ENCODE assay signal across 9 cellular contexts in genomic region chr3:107988464-107989156, GRCh38.
DNase-seq lines count a peak whose midpoint lies in the region; ATAC-seq and TF ChIP-seq lines count a peak whose summit lies in the region.
"Had no signal": no experiment of that assay in that cellular context is flagged by ENCODE, and none has a peak within 500 bp of the region (broad histone marks: within the 10 kb centered on the region; RNA-seq: fewer than 3 reads in every experiment).

No MANE protein-coding gene starts in this region.

- H3K27me3 Mint-ChIP-seq in activated T-cell treated with anti-CD3 and anti-CD28 coated beads, Interleukin-2, amount 50 U/mL, for 24 hours = no peaks in the 10 kb centered on the region
- no peaks in the 10 kb centered on the region for H3K27me3 Mint-ChIP-seq in activated T-cell treated with anti-CD3 and anti-CD28 coated beads, Interleukin-2, amount 50 U/mL, for 72 hours (ENCODE audit: low read depth)
- H3K27me3 Mint-ChIP-seq in T-helper 1 cell treated with Interleukin-12 subunit alpha and Interleukin-12 subunit beta and Interleukin-4 antibody, amounts not matched to agents 30 μg/mL and 1 μg/mL, for 36 hours (ENCODE audit: low read depth) = no peaks in the 10 kb centered on the region
- peaks cover 3% of the 10 kb centered on the region for H3K27me3 Mint-ChIP-seq in endodermal cell (ENCODE audit: insufficient read depth)

- H3K36me3 ChIP-seq in heart right ventricle (no peaks in the 10 kb centered on the region), testis (ENCODE audit: low read depth, missing control alignments) (no peaks in the 10 kb centered on the region), endodermal cell (ENCODE audit: control insufficient read depth, insufficient read depth, low read length) (no peaks in the 10 kb centered on the region)

- ATAC-seq in activated T-cell treated with anti-CD3 and anti-CD28 coated beads, Interleukin-2, amount 50 U/mL, for 72 hours (replicated peaks in 1 of 2) = no peak
- ATAC-seq in heart right ventricle (peak in 5 of 8 donors; percentile 14 to 52 (median 39)), HG02610 (IDR thresholded peaks at IDR 0.05; ENCODE audit: unreplicated experiment) (no peak)

- H3K4me3 ChIP-seq in heart right ventricle = no peak overlapping the region
- no peak overlapping the region for H3K4me3 ChIP-seq in testis
- H3K4me3 ChIP-seq in endodermal cell (ENCODE audit: low read length) = no peak overlapping the region

- whole genome bisulfite sequencing in heart right ventricle, 2 donors = 56 to 70% methylated on average over 6 of the region's 6 CpGs
- 56 to 57% methylated on average over 6 of the region's 6 CpGs for WGBS in testis, 2 donors
- 84 to 100% methylated on average over 4 to 6 of the region's 6 CpGs for WGBS in endodermal cell (ENCODE audit: insufficient coverage in 1 of 2, insufficient read length in 1 of 2), 2 experiments

- no peaks in the 10 kb centered on the region for H3K9me3 Mint-ChIP-seq in activated T-cell treated with anti-CD3 and anti-CD28 coated beads, Interleukin-2, amount 50 U/mL, for 24 hours
- no peaks in the 10 kb centered on the region for H3K9me3 Mint-ChIP-seq in activated T-cell treated with anti-CD3 and anti-CD28 coated beads, Interleukin-2, amount 50 U/mL, for 72 hours
- H3K9me3 Mint-ChIP-seq in T-helper 1 cell treated with Interleukin-12 subunit alpha and Interleukin-12 subunit beta and Interleukin-4 antibody, amounts not matched to agents 30 μg/mL and 1 μg/mL, for 36 hours = no peaks in the 10 kb centered on the region
- no peaks in the 10 kb centered on the region for H3K9me3 Mint-ChIP-seq in endodermal cell

- intact Hi-C loops in heart right ventricle (cut with DNase I) (loop anchor here in 1 of 10 donors (10.0 kb wide), 1 partner anchor 236 kb away; the partner anchor contains the start of gene IFT57), testis (cut with DNase I; ENCODE audit: low total_unique reads) (no loop called here)

- H3K4me1 ChIP-seq in heart right ventricle = peaks cover 4 to 66% (median 30%) of the 10 kb centered on the region in 9 donors
- H3K4me1 ChIP-seq in testis = peaks cover 20% of the 10 kb centered on the region
- no peaks in the 10 kb centered on the region for H3K4me1 ChIP-seq in endodermal cell (ENCODE audit: control insufficient read depth, insufficient read depth, low read length)

- peak overlapping the region; percentile 8 for H3K27ac Mint-ChIP-seq in activated T-cell treated with anti-CD3 and anti-CD28 coated beads, Interleukin-2, amount 50 U/mL, for 24 hours
- H3K27ac Mint-ChIP-seq in activated T-cell treated with anti-CD3 and anti-CD28 coated beads, Interleukin-2, amount 50 U/mL, for 72 hours = no peak overlapping the region
- peak overlapping the region; percentile 29 for H3K27ac Mint-ChIP-seq in T-helper 1 cell treated with Interleukin-12 subunit alpha and Interleukin-12 subunit beta and Interleukin-4 antibody, amounts not matched to agents 30 μg/mL and 1 μg/mL, for 36 hours
- H3K27ac Mint-ChIP-seq in endodermal cell = no peak overlapping the region

- H3K27ac ChIP-seq in heart right ventricle (peak overlapping the region in 1 of 10 donors; percentile 71), testis (no peak overlapping the region), endodermal cell (ENCODE audit: low read depth, low read length) (no peak overlapping the region)

- no peak overlapping the region for H3K9ac ChIP-seq in endodermal cell (ENCODE audit: extremely low read depth, low read length, poor library complexity, severe bottlenecking)

- H3K9me3 ChIP-seq in heart right ventricle = no peaks in the 10 kb centered on the region
- no peaks in the 10 kb centered on the region for H3K9me3 ChIP-seq in testis
- no peaks in the 10 kb centered on the region for H3K9me3 ChIP-seq in endodermal cell (ENCODE audit: control insufficient read depth, low read length)

- H3K36me3 Mint-ChIP-seq in activated T-cell treated with anti-CD3 and anti-CD28 coated beads, Interleukin-2, amount 50 U/mL, for 24 hours (ENCODE audit: low read depth) = no peaks in the 10 kb centered on the region
- no peaks in the 10 kb centered on the region for H3K36me3 Mint-ChIP-seq in activated T-cell treated with anti-CD3 and anti-CD28 coated beads, Interleukin-2, amount 50 U/mL, for 72 hours (ENCODE audit: insufficient read depth in 2 of 2)
- H3K36me3 Mint-ChIP-seq in T-helper 1 cell treated with Interleukin-12 subunit alpha and Interleukin-12 subunit beta and Interleukin-4 antibody, amounts not matched to agents 30 μg/mL and 1 μg/mL, for 36 hours (ENCODE audit: low read depth) = no peaks in the 10 kb centered on the region
- H3K36me3 Mint-ChIP-seq in endodermal cell (ENCODE audit: low read depth) = no peaks in the 10 kb centered on the region

- H3K4me3 Mint-ChIP-seq in activated T-cell treated with anti-CD3 and anti-CD28 coated beads, Interleukin-2, amount 50 U/mL, for 24 hours = no peak overlapping the region
- peak overlapping the region in 1 of 2 donors; percentile 32 for H3K4me3 Mint-ChIP-seq in activated T-cell treated with anti-CD3 and anti-CD28 coated beads, Interleukin-2, amount 50 U/mL, for 72 hours
- no peak overlapping the region for H3K4me3 Mint-ChIP-seq in T-helper 1 cell treated with Interleukin-12 subunit alpha and Interleukin-12 subunit beta and Interleukin-4 antibody, amounts not matched to agents 30 μg/mL and 1 μg/mL, for 36 hours
- no peak overlapping the region for H3K4me3 Mint-ChIP-seq in endodermal cell

- no peak for TF ChIP-seq POLR2A in testis (IDR thresholded peaks at IDR 0.05)

- no peaks in the 10 kb centered on the region for H3K27me3 ChIP-seq in heart right ventricle
- H3K27me3 ChIP-seq in testis = no peaks in the 10 kb centered on the region
- H3K27me3 ChIP-seq in endodermal cell (ENCODE audit: control insufficient read depth, insufficient read depth, low read length, poor library complexity, severe bottlenecking) = no peaks in the 10 kb centered on the region

- peaks cover 36% of the 10 kb centered on the region for H3K4me1 Mint-ChIP-seq in activated T-cell treated with anti-CD3 and anti-CD28 coated beads, Interleukin-2, amount 50 U/mL, for 24 hours (ENCODE audit: low read depth)
- H3K4me1 Mint-ChIP-seq in activated T-cell treated with anti-CD3 and anti-CD28 coated beads, Interleukin-2, amount 50 U/mL, for 72 hours (ENCODE audit: low read depth) = peaks cover 10% of the 10 kb centered on the region
- peaks cover 14% of the 10 kb centered on the region for H3K4me1 Mint-ChIP-seq in T-helper 1 cell treated with Interleukin-12 subunit alpha and Interleukin-12 subunit beta and Interleukin-4 antibody, amounts not matched to agents 30 μg/mL and 1 μg/mL, for 36 hours (ENCODE audit: low read depth)
- H3K4me1 Mint-ChIP-seq in endodermal cell = no peaks in the 10 kb centered on the region

- TF ChIP-seq CTCF in heart right ventricle (IDR thresholded peaks at IDR 0.05) = no peak
- no peak for TF ChIP-seq CTCF in testis (IDR thresholded peaks at IDR 0.05)
- TF ChIP-seq CTCF in endodermal cell (conservative IDR thresholded peaks at IDR 0.05) = no peak

- no peak for DNase-seq in activated T-cell treated with anti-CD3 and anti-CD28 coated beads, Interleukin-2, amount 50 U/mL, for 24 hours
- DNase-seq in activated T-cell treated with anti-CD3 and anti-CD28 coated beads, Interleukin-2, amount 50 U/mL, for 72 hours = no peak
- DNase-seq in heart right ventricle = peak; percentile 32 to 59
- peak; percentile 42 for DNase-seq in testis
- no peak for DNase-seq in endodermal cell
- DNase-seq in C1 segment of cervical spinal cord (lab: John Stamatoyannopoulos, UW) = no peak
- DNase-seq: DND-41 had no signal

Comparison
In these comparisons a context has a peak if more than half of its experiments do, and no peak if none do; other contexts are left out.
1. H3K27ac Mint-ChIP-seq: peak in activated T-cell treated with anti-CD3 and anti-CD28 coated beads, Interleukin-2, amount 50 U/mL, for 24 hours (single experiment) and T-helper 1 cell treated with Interleukin-12 subunit alpha and Interleukin-12 subunit beta and Interleukin-4 antibody, amounts not matched to agents 30 μg/mL and 1 μg/mL, for 36 hours (single experiment); none in activated T-cell treated with anti-CD3 and anti-CD28 coated beads, Interleukin-2, amount 50 U/mL, for 72 hours (single experiment) and endodermal cell (single experiment).
2. DNase-seq: peak in heart right ventricle (2 of 2) and testis (single experiment); none in activated T-cell treated with anti-CD3 and anti-CD28 coated beads, Interleukin-2, amount 50 U/mL, for 24 hours (single experiment), activated T-cell treated with anti-CD3 and anti-CD28 coated beads, Interleukin-2, amount 50 U/mL, for 72 hours (0 of 2), endodermal cell (single experiment) and C1 segment of cervical spinal cord (0 of 14).
3. ATAC-seq: peak in heart right ventricle (5 of 8); none in activated T-cell treated with anti-CD3 and anti-CD28 coated beads, Interleukin-2, amount 50 U/mL, for 72 hours (0 of 2) and HG02610 (single experiment).